Comparison of ENCODE assay signal across 15 cellular contexts in the genomic region with DNA sequence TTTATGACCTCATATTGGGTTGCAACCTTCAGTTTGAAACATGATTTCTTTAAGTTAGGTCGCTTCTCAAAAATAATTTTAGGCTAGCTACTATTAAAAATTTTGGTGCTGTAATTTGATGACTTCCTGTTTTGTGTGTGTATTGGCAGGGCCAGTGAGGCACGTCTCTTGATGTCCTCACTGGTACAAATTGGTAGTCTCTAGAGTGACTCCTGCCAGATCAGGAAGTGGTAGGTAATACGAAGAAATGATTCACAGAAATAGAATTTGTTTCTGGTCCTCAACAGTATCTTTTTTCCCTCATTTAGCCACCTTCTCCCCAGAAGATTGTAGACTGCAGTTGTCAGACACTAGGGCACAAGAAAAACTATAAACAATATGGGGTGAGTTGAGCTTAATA.
DNase-seq lines count a peak whose midpoint lies in the region; ATAC-seq and FAIRE-seq lines count a peak whose summit lies in the region.
"Had no signal": no experiment of that assay in that cellular context is flagged by ENCODE, and none has a peak within 500 bp of the region (broad histone marks: within the 10 kb centered on the region; RNA-seq: fewer than 3 reads in every experiment).

No MANE protein-coding gene starts in this region.

- no peaks in the 10 kb centered on the region for H3K9me3 Mint-ChIP-seq in memory B cell
- H3K9me3 Mint-ChIP-seq: activated CD4-positive, alpha-beta T cell treated with anti-CD3 and anti-CD28 coated beads, Interleukin-2, amount 10 ng/mL, durations not matched to agents 7 days and 5 days; activated naive CD4-positive, alpha-beta T cell treated with anti-CD3 and anti-CD28 coated beads for 36 hours; natural killer cell had no signal

- no peaks in the 10 kb centered on the region for H3K27me3 Mint-ChIP-seq in T-helper 17 cell
- no peaks in the 10 kb centered on the region for H3K27me3 Mint-ChIP-seq in memory B cell
- H3K27me3 Mint-ChIP-seq: activated CD4-positive, alpha-beta T cell treated with anti-CD3 and anti-CD28 coated beads, Interleukin-2, amount 10 ng/mL, durations not matched to agents 7 days and 5 days had no signal

- FAIRE-seq in GM18507 (lab: Jason Lieb, UNC) = peak; percentile 24
- FAIRE-seq: colon, keratinocyte had no signal

- ATAC-seq in T-helper 17 cell (no peak), memory B cell (ENCODE audit: low read depth) (peak; percentile 65)

- H3K9me3 ChIP-seq in T-helper 17 cell (ENCODE audit: control insufficient read depth, low read length, poor library complexity, severe bottlenecking) = no peaks in the 10 kb centered on the region

- H3K36me3 Mint-ChIP-seq in T-helper 17 cell (ENCODE audit: low read depth) (peaks cover 12% of the 10 kb centered on the region), memory B cell (peaks cover 22% of the 10 kb centered on the region)

- H3K27ac Mint-ChIP-seq in T-helper 17 cell (peak overlapping the region; percentile 19), memory B cell (no peak overlapping the region)
- H3K27ac Mint-ChIP-seq: activated CD4-positive, alpha-beta T cell treated with anti-CD3 and anti-CD28 coated beads, Interleukin-2, amount 10 ng/mL, durations not matched to agents 7 days and 5 days; activated naive CD4-positive, alpha-beta T cell treated with anti-CD3 and anti-CD28 coated beads for 36 hours had no signal

- no peaks in the 10 kb centered on the region for H3K36me3 ChIP-seq in H7 (replicated peaks; ENCODE audit: control insufficient read depth, insufficient read depth, low read length)

- DNase-seq in GM18507 (ENCODE audit: extremely low spot score, insufficient read length, low read depth) = no peak
- DNase-seq in M059J (ENCODE audit: low read depth) = peak; percentile 68
- DNase-seq in T-helper 17 cell = no peak
- no peak for DNase-seq in memory B cell (ENCODE audit: low spot score in 2 of 2)
- no peak for DNase-seq in CD1c-positive myeloid dendritic cell (ENCODE audit: extremely low spot score)
- DNase-seq in H7 = no peak
- DNase-seq in medulla oblongata (ENCODE audit: extremely low spot score) = no peak
- no peak for DNase-seq in NCI-H82 (lab: John Stamatoyannopoulos, UW)
- DNase-seq: activated CD4-positive, alpha-beta T cell treated with anti-CD3 and anti-CD28 coated beads, Interleukin-2, amount 10 ng/mL, durations not matched to agents 7 days and 5 days; activated naive CD4-positive, alpha-beta T cell treated with anti-CD3 and anti-CD28 coated beads for 36 hours; natural killer cell; NCI-H1092; NCI-H524 treated with DMSO at 0.1 percent for 48 hours had no signal

- H3K4me3 Mint-ChIP-seq in T-helper 17 cell = no peak overlapping the region
- no peak overlapping the region for H3K4me3 Mint-ChIP-seq in memory B cell
- H3K4me3 Mint-ChIP-seq: activated CD4-positive, alpha-beta T cell treated with anti-CD3 and anti-CD28 coated beads, Interleukin-2, amount 10 ng/mL, durations not matched to agents 7 days and 5 days; activated naive CD4-positive, alpha-beta T cell treated with anti-CD3 and anti-CD28 coated beads for 36 hours; natural killer cell had no signal

- no peaks in the 10 kb centered on the region for H3K27me3 ChIP-seq in H7 (ENCODE audit: control insufficient read depth, insufficient read depth, low read length)

- no peak overlapping the region for H3K4me3 ChIP-seq in H7 (ENCODE audit: insufficient read depth, low read depth, low read length)

- H3K4me1 Mint-ChIP-seq in T-helper 17 cell (peaks cover 19% of the 10 kb centered on the region), memory B cell (peaks cover 15% of the 10 kb centered on the region)
